In genomic region chr10:52474265-52474664, GRCh38 we compare ENCODE assay signal across 11 cellular contexts.
"Had no signal": no experiment of that assay in that cellular context is flagged by ENCODE, and none has a peak within 500 bp of the region (broad histone marks: within the 10 kb centered on the region; RNA-seq: fewer than 3 reads in every experiment).

No MANE protein-coding gene starts in this region.

- H3K36me3 ChIP-seq: gastrocnemius medialis had no signal

- H3K27me3 Mint-ChIP-seq: activated naive CD4-positive, alpha-beta T cell treated with anti-CD3 and anti-CD28 coated beads, Interleukin-2, amount 50 U/mL, for 24 hours; stimulated activated naive CD8-positive, alpha-beta T cell treated with anti-CD3 and anti-CD28 coated beads, Interleukin-15, amount 100 ng/mL, for 72 hours had no signal

- FAIRE-seq: kidney had no signal

- H3K36me3 Mint-ChIP-seq: activated naive CD4-positive, alpha-beta T cell treated with anti-CD3 and anti-CD28 coated beads, Interleukin-2, amount 50 U/mL, for 24 hours had no signal

- H3K4me1 ChIP-seq: body of pancreas, gastrocnemius medialis, testis had no signal

- H3K27ac Mint-ChIP-seq: activated naive CD4-positive, alpha-beta T cell treated with anti-CD3 and anti-CD28 coated beads, Interleukin-2, amount 50 U/mL, for 24 hours; nephron progenitor cell; stimulated activated naive CD8-positive, alpha-beta T cell treated with anti-CD3 and anti-CD28 coated beads, Interleukin-15, amount 100 ng/mL, for 72 hours had no signal

- H3K27ac ChIP-seq: body of pancreas, gastrocnemius medialis, testis had no signal

- H3K4me1 Mint-ChIP-seq: activated naive CD4-positive, alpha-beta T cell treated with anti-CD3 and anti-CD28 coated beads, Interleukin-2, amount 50 U/mL, for 24 hours; nephron progenitor cell; stimulated activated naive CD8-positive, alpha-beta T cell treated with anti-CD3 and anti-CD28 coated beads, Interleukin-15, amount 100 ng/mL, for 72 hours had no signal

- H3K27me3 ChIP-seq: body of pancreas, gastrocnemius medialis, testis had no signal

- H3K4me3 ChIP-seq: body of pancreas, gastrocnemius medialis, testis had no signal

- H3K9me3 ChIP-seq: body of pancreas, gastrocnemius medialis, testis had no signal

- H3K9me3 Mint-ChIP-seq: activated naive CD4-positive, alpha-beta T cell treated with anti-CD3 and anti-CD28 coated beads, Interleukin-2, amount 50 U/mL, for 24 hours; stimulated activated naive CD8-positive, alpha-beta T cell treated with anti-CD3 and anti-CD28 coated beads, Interleukin-15, amount 100 ng/mL, for 72 hours had no signal

- DNase-seq: body of pancreas; central memory CD4-positive, alpha-beta T cell; effector memory CD4-positive, alpha-beta T cell; gastrocnemius medialis; kidney; nephron progenitor cell; stimulated activated CD4-positive, alpha-beta T cell treated with anti-CD3 and anti-CD28 coated beads, Interleukin-4, amount 100 ng/mL, for 24 hours; stimulated activated naive CD8-positive, alpha-beta T cell treated with anti-CD3 and anti-CD28 coated beads, Interleukin-15, amount 100 ng/mL, for 72 hours; testis had no signal

- H3K4me3 Mint-ChIP-seq: activated naive CD4-positive, alpha-beta T cell treated with anti-CD3 and anti-CD28 coated beads, Interleukin-2, amount 50 U/mL, for 24 hours; nephron progenitor cell; stimulated activated naive CD8-positive, alpha-beta T cell treated with anti-CD3 and anti-CD28 coated beads, Interleukin-15, amount 100 ng/mL, for 72 hours had no signal

- ATAC-seq: activated CD4-positive, CD25-positive, alpha-beta regulatory T cell treated with anti-CD3 and anti-CD28 coated beads, Interleukin-2, amount 50 U/mL, for 24 hours; body of pancreas; gastrocnemius medialis; stimulated activated naive CD8-positive, alpha-beta T cell treated with anti-CD3 and anti-CD28 coated beads, Interleukin-15, amount 100 ng/mL, for 72 hours had no signal
